14 cellular contexts compared by ENCODE assay signal in genomic region chr1:160095382-160096105, GRCh38. TPM values are rescaled to one million over a fixed set of nuclear protein-coding genes. Genes with fewer than 3 reads are reported as not detected.
DNase-seq lines count a peak whose midpoint lies in the region; ATAC-seq and TF ChIP-seq lines count a peak whose summit lies in the region.
"Had no signal": no experiment of that assay in that cellular context is flagged by ENCODE, and none has a peak within 500 bp of the region (broad histone marks: within the 10 kb centered on the region; RNA-seq: fewer than 3 reads in every experiment).

No MANE protein-coding gene starts in this region.

- TF ChIP-seq CTCF in liver (IDR thresholded peaks at IDR 0.05; ENCODE audit: low read depth, low read length, missing input control) (no peak), tibial nerve (IDR thresholded peaks at IDR 0.05) (no peak)

- no peak for TF ChIP-seq RAD21 in liver (IDR thresholded peaks at IDR 0.05)

- peak overlapping the region; percentile 84 to 89 for H3K27ac ChIP-seq in liver (ENCODE audit: low read depth in 1 of 2, low read length in 2 of 2)
- H3K27ac ChIP-seq in tibial nerve: peak overlapping the region in 3 of 4 donors; percentile 51 to 99 (median 88)
- H3K27ac ChIP-seq: foreskin keratinocyte had no signal

- no peaks in the 10 kb centered on the region for H3K9me3 ChIP-seq in liver (ENCODE audit: control insufficient read depth in 4 of 4, low read length in 3 of 4)
- H3K9me3 ChIP-seq in tibial nerve: no peaks in the 10 kb centered on the region
- H3K9me3 ChIP-seq: mucosa of descending colon had no signal

- H3K36me3 Mint-ChIP-seq in activated T-cell treated with anti-CD3 and anti-CD28 coated beads, Interleukin-2, amount 50 U/mL, for 72 hours (ENCODE audit: insufficient read depth in 2 of 2): peaks cover 2% of the 10 kb centered on the region in 2 donors
- H3K36me3 Mint-ChIP-seq in activated naive CD8-positive, alpha-beta T cell treated with anti-CD3 and anti-CD28 coated beads, Interleukin-2, amount 50 U/mL, for 24 hours (ENCODE audit: low read depth): peaks cover 3% of the 10 kb centered on the region

- H3K4me3 Mint-ChIP-seq in activated T-cell treated with anti-CD3 and anti-CD28 coated beads, Interleukin-2, amount 50 U/mL, for 72 hours: peak overlapping the region in 1 of 2 donors; percentile 94
- H3K4me3 Mint-ChIP-seq in activated naive CD8-positive, alpha-beta T cell treated with anti-CD3 and anti-CD28 coated beads, Interleukin-2, amount 50 U/mL, for 24 hours: no peak overlapping the region

- H3K36me3 ChIP-seq in liver (ENCODE audit: control insufficient read depth in 4 of 4, insufficient read depth in 3 of 4, low read depth in 1 of 4, low read length in 3 of 4) (peaks cover 0 to 19% (median 10%) of the 10 kb centered on the region in 4 donors), tibial nerve (peaks cover 0 to 49% (median 0%) of the 10 kb centered on the region in 3 donors)

- no peaks in the 10 kb centered on the region for H3K9me3 Mint-ChIP-seq in activated T-cell treated with anti-CD3 and anti-CD28 coated beads, Interleukin-2, amount 50 U/mL, for 72 hours
- H3K9me3 Mint-ChIP-seq in activated naive CD8-positive, alpha-beta T cell treated with anti-CD3 and anti-CD28 coated beads, Interleukin-2, amount 50 U/mL, for 24 hours: no peaks in the 10 kb centered on the region

- DNase-seq in activated T-cell treated with anti-CD3 and anti-CD28 coated beads, Interleukin-2, amount 50 U/mL, for 72 hours: no peak
- DNase-seq in activated T-cell treated with anti-CD3 and anti-CD28 coated beads, Interleukin-2, amount 50 U/mL, for 48 hours: no peak
- DNase-seq in activated naive CD8-positive, alpha-beta T cell treated with anti-CD3 and anti-CD28 coated beads, Interleukin-2, amount 50 U/mL, for 24 hours: no peak
- no peak for DNase-seq in tibial nerve (ENCODE audit: low spot score in 2 of 2)
- no peak for DNase-seq in stimulated activated naive CD4-positive, alpha-beta T cell (lab: John Stamatoyannopoulos, UW)
- no peak for DNase-seq in NK-92 (lab: John Stamatoyannopoulos, UW; ENCODE audit: unreplicated experiment)
- DNase-seq: foreskin keratinocyte; IMR-90; NCI-H2227 treated with DMSO at 0.1 percent for 48 hours; stimulated activated naive CD4-positive, alpha-beta T cell treated with Interleukin-2 at 50 U/mL for 16 hours had no signal

- no peak for ATAC-seq in activated T-cell treated with anti-CD3 and anti-CD28 coated beads, Interleukin-2, amount 50 U/mL, for 72 hours (replicated peaks in 1 of 2)
- no peak for ATAC-seq in activated naive CD8-positive, alpha-beta T cell treated with anti-CD3 and anti-CD28 coated beads, Interleukin-2, amount 50 U/mL, for 24 hours
- no peak for ATAC-seq in GM21526 (IDR thresholded peaks at IDR 0.05; ENCODE audit: low FRiP score, unreplicated experiment)
- ATAC-seq: foreskin keratinocyte, mucosa of descending colon had no signal

- peak overlapping the region; percentile 4 for H3K27ac Mint-ChIP-seq in activated T-cell treated with anti-CD3 and anti-CD28 coated beads, Interleukin-2, amount 50 U/mL, for 72 hours
- H3K27ac Mint-ChIP-seq in activated naive CD8-positive, alpha-beta T cell treated with anti-CD3 and anti-CD28 coated beads, Interleukin-2, amount 50 U/mL, for 24 hours: peak overlapping the region; percentile 20

- no peak overlapping the region for H3K4me3 ChIP-seq in liver (ENCODE audit: low read depth in 1 of 3, low read length in 3 of 3)
- no peak overlapping the region for H3K4me3 ChIP-seq in tibial nerve
- H3K4me3 ChIP-seq: mucosa of descending colon had no signal

- H3K27me3 ChIP-seq in liver (ENCODE audit: control insufficient read depth in 4 of 4, insufficient read depth in 4 of 4, low read length in 3 of 4): no peaks in the 10 kb centered on the region
- no peaks in the 10 kb centered on the region for H3K27me3 ChIP-seq in tibial nerve
- H3K27me3 ChIP-seq: foreskin keratinocyte had no signal

- TF ChIP-seq POLR2A in tibial nerve (IDR thresholded peaks at IDR 0.05): no peak

- 75% methylated on average over 4 of the region's 4 CpGs for WGBS in liver
- 84 to 88% methylated on average over 4 of the region's 4 CpGs for WGBS in tibial nerve, 2 donors

- H3K4me1 Mint-ChIP-seq in activated T-cell treated with anti-CD3 and anti-CD28 coated beads, Interleukin-2, amount 50 U/mL, for 72 hours (ENCODE audit: low read depth): peaks cover 33% of the 10 kb centered on the region
- peaks cover 37% of the 10 kb centered on the region for H3K4me1 Mint-ChIP-seq in activated naive CD8-positive, alpha-beta T cell treated with anti-CD3 and anti-CD28 coated beads, Interleukin-2, amount 50 U/mL, for 24 hours

- no peak for TF ChIP-seq EP300 in tibial nerve (IDR thresholded peaks at IDR 0.05)

- H3K27me3 Mint-ChIP-seq in activated T-cell treated with anti-CD3 and anti-CD28 coated beads, Interleukin-2, amount 50 U/mL, for 72 hours (ENCODE audit: low read depth): no peaks in the 10 kb centered on the region
- no peaks in the 10 kb centered on the region for H3K27me3 Mint-ChIP-seq in activated naive CD8-positive, alpha-beta T cell treated with anti-CD3 and anti-CD28 coated beads, Interleukin-2, amount 50 U/mL, for 24 hours

- H3K4me1 ChIP-seq in liver (ENCODE audit: control insufficient read depth in 4 of 4, insufficient read depth in 4 of 4, low read length in 3 of 4): peaks cover 32 to 69% (median 59%) of the 10 kb centered on the region in 4 donors
- H3K4me1 ChIP-seq in tibial nerve: peaks cover 0 to 61% (median 34%) of the 10 kb centered on the region in 4 donors

- H3K9ac ChIP-seq in liver (ENCODE audit: low read depth in 1 of 2, low read length in 2 of 2): peak overlapping the region in 1 of 2 donors; percentile 6

TF ChIP-seq in liver, 16 proteins besides CTCF, POLR2A, EP300 and RAD21:
- TF ChIP-seq YY1 (IDR thresholded peaks at IDR 0.05) (peak; percentile 43), HNF4A (conservative IDR thresholded peaks at IDR 0.05) (peak; percentile 36 to 67), REST (IDR thresholded peaks at IDR 0.05) (no peak)

RNA-seq across cellular contexts. Expression of gene IGSF8, which starts 2.9 kb away (rescaled TPM):
- total RNA-seq in activated T-cell treated with anti-CD3 and anti-CD28 coated beads, Interleukin-2, amount 50 U/mL, for 72 hours: 10 to 100 TPM; 26.3 to 32.0 TPM
- total RNA-seq in liver (10 to 100 TPM in 1 of 2 donors, 1 to 10 TPM in 1; 9.8 to 24.3 TPM), tibial nerve (10 to 100 TPM; 42.6 to 73.9 (median 50.7) TPM)
- polyA plus RNA-seq in liver: 10 to 100 TPM; 17.5 to 23.0 TPM

RNA-seq across cellular contexts. Expression of gene KCNJ9, which starts 14.2 kb away (rescaled TPM):
- under 1 TPM in 1 of 2 donors, not detected in 1; 0.05 TPM for total RNA-seq in activated T-cell treated with anti-CD3 and anti-CD28 coated beads, Interleukin-2, amount 50 U/mL, for 72 hours
- total RNA-seq in liver: not detected
- polyA plus RNA-seq in liver: not detected
- under 1 TPM in 1 of 4 donors, not detected in 3; 0.60 TPM for total RNA-seq in tibial nerve
- total RNA-seq: foreskin keratinocyte, IMR-90 had no signal
- polyA plus RNA-seq: BJ, foreskin keratinocyte, IMR-90 had no signal

RNA-seq across cellular contexts. Expression of gene ATP1A2, which starts 20.0 kb away (rescaled TPM):
- total RNA-seq in activated T-cell treated with anti-CD3 and anti-CD28 coated beads, Interleukin-2, amount 50 U/mL, for 72 hours: not detected
- total RNA-seq in liver: 1 to 10 TPM in 1 of 2 donors, under 1 TPM in 1; 0.09 to 1.5 TPM
- under 1 TPM; 0.21 to 0.37 TPM for polyA plus RNA-seq in liver
- 100 to 1,000 TPM; 173 to 211 (median 201) TPM for total RNA-seq in tibial nerve
- total RNA-seq: foreskin keratinocyte had no signal
- polyA plus RNA-seq: foreskin keratinocyte had no signal

RNA-seq across cellular contexts. Expression of gene KCNJ10, which starts 25.6 kb away (rescaled TPM):
- total RNA-seq in activated T-cell treated with anti-CD3 and anti-CD28 coated beads, Interleukin-2, amount 50 U/mL, for 72 hours: under 1 TPM; 0.37 to 0.65 TPM
- 1 to 10 TPM in 1 of 2 donors, under 1 TPM in 1; 0.50 to 1.6 TPM for total RNA-seq in liver
- under 1 TPM; 0.48 to 0.53 TPM for polyA plus RNA-seq in liver
- total RNA-seq in tibial nerve: 10 to 100 TPM in 1 of 4 donors, 1 to 10 TPM in 3; 6.5 to 13.5 (median 8.8) TPM
- total RNA-seq: foreskin keratinocyte, IMR-90 had no signal
- polyA plus RNA-seq: BJ, foreskin keratinocyte, IMR-90 had no signal

RNA-seq across cellular contexts. Expression of gene ATP1A4, which starts 55.9 kb away (rescaled TPM):
- total RNA-seq in activated T-cell treated with anti-CD3 and anti-CD28 coated beads, Interleukin-2, amount 50 U/mL, for 72 hours: not detected
- total RNA-seq in liver (not detected), tibial nerve (1 to 10 TPM in 3 of 4 donors, under 1 TPM in 1; 0.90 to 5.0 (median 2.1) TPM)
- polyA plus RNA-seq in liver: not detected
- total RNA-seq: foreskin keratinocyte, IMR-90 had no signal
- polyA plus RNA-seq: BJ, foreskin keratinocyte, IMR-90 had no signal

Comparison
In these comparisons a context has a peak if more than half of its experiments do, and no peak if none do; other contexts are left out.
1. RNA of gene ATP1A2, which starts 20.0 kb away (total RNA-seq): 173 to 211 TPM in tibial nerve; 0.09 to 1.5 TPM in liver and not detected in activated T-cell treated with anti-CD3 and anti-CD28 coated beads, Interleukin-2, amount 50 U/mL, for 72 hours; every median in the first group is over 10 times any median in the second.